18 cellular contexts compared by ENCODE assay signal in genomic region chr9:88682431-88682831, GRCh38.
DNase-seq lines count a peak whose midpoint lies in the region; ATAC-seq and TF ChIP-seq lines count a peak whose summit lies in the region.
"Had no signal": no experiment of that assay in that cellular context is flagged by ENCODE, and none has a peak within 500 bp of the region (broad histone marks: within the 10 kb centered on the region; RNA-seq: fewer than 3 reads in every experiment).

No MANE protein-coding gene starts in this region.

- H3K4me3 Mint-ChIP-seq in stimulated activated memory B cell treated with anti-CD40 and anti-IgM and Interleukin-4, amounts not matched to agents 10 μg/mL and 1 μg/mL and 100 μg/mL, for 72 hours = no peak overlapping the region
- no peak overlapping the region for H3K4me3 Mint-ChIP-seq in activated T-helper 1 cell treated with anti-CD3 and anti-CD28 coated beads, Interleukin-12 subunit alpha, Interleukin-12 subunit beta, Interleukin-2, Interleukin-4 antibody, amounts not matched to agents 30 ng/mL and 10 ng/mL and 1 ng/mL, durations not matched to agents 14 hours and 24 hours and 36 hours
- H3K4me3 Mint-ChIP-seq: CD14-positive monocyte had no signal

- H3K4me2 ChIP-seq in neuronal stem cell (ENCODE audit: insufficient read depth, low read length, poor library complexity, severe bottlenecking) = no peak overlapping the region
- H3K4me2 ChIP-seq: A549 had no signal

- H3K4me1 Mint-ChIP-seq in stimulated activated memory B cell treated with anti-CD40 and anti-IgM and Interleukin-4, amounts not matched to agents 10 μg/mL and 1 μg/mL and 100 μg/mL, for 72 hours = no peaks in the 10 kb centered on the region
- no peaks in the 10 kb centered on the region for H3K4me1 Mint-ChIP-seq in activated T-helper 1 cell treated with anti-CD3 and anti-CD28 coated beads, Interleukin-12 subunit alpha, Interleukin-12 subunit beta, Interleukin-2, Interleukin-4 antibody, amounts not matched to agents 30 ng/mL and 10 ng/mL and 1 ng/mL, durations not matched to agents 14 hours and 24 hours and 36 hours (ENCODE audit: low read depth)
- H3K4me1 Mint-ChIP-seq: CD14-positive monocyte had no signal

- H3K27me3 Mint-ChIP-seq in stimulated activated memory B cell treated with anti-CD40 and anti-IgM and Interleukin-4, amounts not matched to agents 10 μg/mL and 1 μg/mL and 100 μg/mL, for 72 hours = no peaks in the 10 kb centered on the region
- H3K27me3 Mint-ChIP-seq in activated T-helper 1 cell treated with anti-CD3 and anti-CD28 coated beads, Interleukin-12 subunit alpha, Interleukin-12 subunit beta, Interleukin-2, Interleukin-4 antibody, amounts not matched to agents 30 ng/mL and 10 ng/mL and 1 ng/mL, durations not matched to agents 14 hours and 24 hours and 36 hours (ENCODE audit: insufficient read depth) = peaks cover 2% of the 10 kb centered on the region

- H3K79me1 ChIP-seq in neuronal stem cell (ENCODE audit: low read depth, low read length) = no peaks in the 10 kb centered on the region

- no peak overlapping the region for H2BK120ac ChIP-seq in neuronal stem cell (ENCODE audit: low read depth, low read length)

- no peak overlapping the region for H2BK5ac ChIP-seq in neuronal stem cell (ENCODE audit: low read length)

- no peak overlapping the region for H3K27ac ChIP-seq in neuronal stem cell (replicated peaks; ENCODE audit: low read length)
- peak overlapping the region; percentile 49 to 54 for H3K27ac ChIP-seq in tibial artery
- H3K27ac ChIP-seq: A549, GM23248 had no signal

- H3K9ac ChIP-seq in NT2/D1 (ENCODE audit: insufficient read length, low read depth) = peak overlapping the region; percentile 21
- no peak overlapping the region for H3K9ac ChIP-seq in neuronal stem cell (ENCODE audit: low read depth, low read length, poor library complexity)
- H3K9ac ChIP-seq: GM23248 had no signal

- no peak overlapping the region for H3K4ac ChIP-seq in neuronal stem cell (ENCODE audit: low read length)

- no peak overlapping the region for H3K4me3 ChIP-seq in NT2/D1 (ENCODE audit: insufficient read length, low read depth)
- H3K4me3 ChIP-seq in neuronal stem cell (ENCODE audit: low read length in 2 of 2) = no peak overlapping the region
- peak overlapping the region in 1 of 2 donors; percentile 6 for H3K4me3 ChIP-seq in tibial artery
- H3K4me3 ChIP-seq: A549, GM23248 had no signal

- H3K27me3 ChIP-seq in NT2/D1 (ENCODE audit: insufficient read depth, insufficient read length) = no peaks in the 10 kb centered on the region
- no peaks in the 10 kb centered on the region for H3K27me3 ChIP-seq in neuronal stem cell (ENCODE audit: control insufficient read depth in 3 of 3, insufficient read depth in 3 of 3, low read depth in 1 of 3, low read length in 3 of 3)
- no peaks in the 10 kb centered on the region for H3K27me3 ChIP-seq in tibial artery

- H3K23ac ChIP-seq in neuronal stem cell (ENCODE audit: low read depth, low read length, poor library complexity) = no peak overlapping the region

- intact Hi-C loops in tibial artery (cut with DNase I; ENCODE audit: low total_unique reads) = no loop called here
- intact Hi-C loops in activated T-helper 1 cell treated with anti-CD3 and anti-CD28 coated beads, Interleukin-12 subunit alpha, Interleukin-12 subunit beta, Interleukin-2, Interleukin-4 antibody, amounts not matched to agents 30 ng/mL and 10 ng/mL and 1 ng/mL, durations not matched to agents 14 hours and 24 hours and 36 hours (cut with micrococcal nuclease) = no loop called here

- H3K36me3 Mint-ChIP-seq in stimulated activated memory B cell treated with anti-CD40 and anti-IgM and Interleukin-4, amounts not matched to agents 10 μg/mL and 1 μg/mL and 100 μg/mL, for 72 hours = no peaks in the 10 kb centered on the region
- no peaks in the 10 kb centered on the region for H3K36me3 Mint-ChIP-seq in activated T-helper 1 cell treated with anti-CD3 and anti-CD28 coated beads, Interleukin-12 subunit alpha, Interleukin-12 subunit beta, Interleukin-2, Interleukin-4 antibody, amounts not matched to agents 30 ng/mL and 10 ng/mL and 1 ng/mL, durations not matched to agents 14 hours and 24 hours and 36 hours (ENCODE audit: low read depth)
- H3K36me3 Mint-ChIP-seq: CD14-positive monocyte had no signal

- WGBS in neuronal stem cell (ENCODE audit: extremely low coverage in 2 of 2, insufficient read length in 2 of 2, insufficient replicate concordance in 1 of 2), 2 donors = no CpG with 5 or more reads among the region's 12 CpGs

- ATAC-seq in stimulated activated memory B cell treated with anti-CD40 and anti-IgM and Interleukin-4, amounts not matched to agents 10 μg/mL and 1 μg/mL and 100 μg/mL, for 72 hours = no peak
- ATAC-seq: A549, Right ventricle myocardium inferior had no signal

- no peak overlapping the region for H4K91ac ChIP-seq in neuronal stem cell (ENCODE audit: low read depth, low read length, poor library complexity)

- H4K8ac ChIP-seq in neuronal stem cell (ENCODE audit: low read depth, low read length) = no peak overlapping the region

- peak in 1 of 2 experiments; percentile 12 for TF ChIP-seq CTCF in tibial artery (IDR thresholded peaks at IDR 0.05)

- H2AK5ac ChIP-seq in neuronal stem cell (ENCODE audit: low read depth, low read length) = no peak overlapping the region

- no peak overlapping the region for H2BK15ac ChIP-seq in neuronal stem cell (ENCODE audit: low read length)

- H3K36me3 ChIP-seq in NT2/D1 (ENCODE audit: insufficient read depth, insufficient read length, low read length) (no peaks in the 10 kb centered on the region), neuronal stem cell (replicated peaks in 1 of 2; ENCODE audit: control insufficient read depth in 2 of 2, insufficient read depth in 2 of 2, low read length in 2 of 2) (no peaks in the 10 kb centered on the region), tibial artery (no peaks in the 10 kb centered on the region)

- H3K9me3 ChIP-seq in NT2/D1 (ENCODE audit: insufficient read depth, low read length) (no peaks in the 10 kb centered on the region; the same call in 1 of the 2 replicates), neuronal stem cell (replicated peaks in 1 of 2; ENCODE audit: control insufficient read depth in 2 of 2, insufficient read depth in 1 of 2, low read depth in 1 of 2, low read length in 2 of 2) (no peaks in the 10 kb centered on the region), tibial artery (no peaks in the 10 kb centered on the region)
- H3K9me3 ChIP-seq: A549 had no signal

- no peak overlapping the region for H3K14ac ChIP-seq in neuronal stem cell (ENCODE audit: low read length)

- H3K18ac ChIP-seq in neuronal stem cell (ENCODE audit: low read length) = peak overlapping the region; percentile 45

- H3K27ac Mint-ChIP-seq in stimulated activated memory B cell treated with anti-CD40 and anti-IgM and Interleukin-4, amounts not matched to agents 10 μg/mL and 1 μg/mL and 100 μg/mL, for 72 hours = no peak overlapping the region
- H3K27ac Mint-ChIP-seq in activated T-helper 1 cell treated with anti-CD3 and anti-CD28 coated beads, Interleukin-12 subunit alpha, Interleukin-12 subunit beta, Interleukin-2, Interleukin-4 antibody, amounts not matched to agents 30 ng/mL and 10 ng/mL and 1 ng/mL, durations not matched to agents 14 hours and 24 hours and 36 hours = no peak overlapping the region
- H3K27ac Mint-ChIP-seq: CD14-positive monocyte had no signal

- peaks cover 2% of the 10 kb centered on the region for H3K9me3 Mint-ChIP-seq in stimulated activated memory B cell treated with anti-CD40 and anti-IgM and Interleukin-4, amounts not matched to agents 10 μg/mL and 1 μg/mL and 100 μg/mL, for 72 hours
- H3K9me3 Mint-ChIP-seq in activated T-helper 1 cell treated with anti-CD3 and anti-CD28 coated beads, Interleukin-12 subunit alpha, Interleukin-12 subunit beta, Interleukin-2, Interleukin-4 antibody, amounts not matched to agents 30 ng/mL and 10 ng/mL and 1 ng/mL, durations not matched to agents 14 hours and 24 hours and 36 hours = no peaks in the 10 kb centered on the region

- DNase-seq in NT2/D1 (ENCODE audit: low read depth, low spot score) (no peak), hepatic stellate cell (ENCODE audit: low spot score) (peak; percentile 16), neuronal stem cell (ENCODE audit: low spot score) (no peak), tibial artery (peak in 1 of 2 donors; percentile 68), ecto neural progenitor cell (ENCODE audit: low spot score) (no peak)
- DNase-seq in activated T-helper 1 cell treated with anti-CD3 and anti-CD28 coated beads, Interleukin-12 subunit alpha, Interleukin-12 subunit beta, Interleukin-2, Interleukin-4 antibody, amounts not matched to agents 30 ng/mL and 10 ng/mL and 1 ng/mL, durations not matched to agents 14 hours and 24 hours and 36 hours (ENCODE audit: low spot score) = no peak
- no peak for DNase-seq in activated effector memory CD4-positive, alpha-beta T cell treated with Interleukin-2 at 50 U/mL for 16 hours
- DNase-seq: Calu3, GM23248, Karpas-422, MM.1S, NCI-H1105 treated with DMSO at 0.1 percent for 48 hours, NCI-H187 treated with DMSO at 0.1 percent for 48 hours, NCI-H446 had no signal

- H3K4me1 ChIP-seq in NT2/D1 (ENCODE audit: insufficient read depth, insufficient read length) = peaks cover 12% of the 10 kb centered on the region
- H3K4me1 ChIP-seq in neuronal stem cell (ENCODE audit: control insufficient read depth in 2 of 2, insufficient read depth in 1 of 2, low read depth in 1 of 2, low read length in 2 of 2) = no peaks in the 10 kb centered on the region
- H3K4me1 ChIP-seq in tibial artery = peaks cover 0 to 25% (median 8%) of the 10 kb centered on the region in 4 donors
- H3K4me1 ChIP-seq: A549 had no signal

- H2BK12ac ChIP-seq in neuronal stem cell (ENCODE audit: low read length) = no peak overlapping the region

- H2AFZ ChIP-seq in neuronal stem cell (ENCODE audit: low read length) = no peak overlapping the region
- H2AFZ ChIP-seq: GM23248 had no signal
